Comparison of ENCODE assay signal across 12 cellular contexts in genomic region chr1:155966750-155967149, GRCh38. TPM values are rescaled to one million over a fixed set of nuclear protein-coding genes. Genes with fewer than 3 reads are reported as not detected.
A peak's percentile ranks its signal among the peaks of the same experiment; 100 is the strongest.
DNase-seq lines count a peak whose midpoint lies in the region; ATAC-seq and TF ChIP-seq lines count a peak whose summit lies in the region.
"Had no signal": no experiment of that assay in that cellular context is flagged by ENCODE, and none has a peak within 500 bp of the region (broad histone marks: within the 10 kb centered on the region; RNA-seq: fewer than 3 reads in every experiment).

No MANE protein-coding gene starts in this region.

- peak overlapping the region; percentile 45 to 66 for H3K4me3 Mint-ChIP-seq in effector memory CD8-positive, alpha-beta T cell
- H3K4me3 Mint-ChIP-seq in nephron: peak overlapping the region in 1 of 3 experiments; percentile 76

- H3K27ac Mint-ChIP-seq in effector memory CD8-positive, alpha-beta T cell: peak overlapping the region; percentile 85 to 87
- H3K27ac Mint-ChIP-seq in nephron: peak overlapping the region; percentile 91 to 95 (median 94)

- peaks cover 50% of the 10 kb centered on the region for H3K4me1 ChIP-seq in A673 (ENCODE audit: insufficient read depth, low read length, poor library complexity, severe bottlenecking)

- H3K4me3 ChIP-seq in A673 (ENCODE audit: low read depth, low read length, poor library complexity, severe bottlenecking): no peak overlapping the region

- TF ChIP-seq CTCF in A673 (conservative IDR thresholded peaks at IDR 0.05; ENCODE audit: low read depth, low read length) (no peak), nephron (IDR thresholded peaks at IDR 0.05; ENCODE audit: unreplicated experiment in 3 of 3) (no peak)

- no TSS peak for BruUV-seq in A673 (replicated peaks; lab: Mats Ljungman, UMichigan)

- no peaks in the 10 kb centered on the region for H3K27me3 Mint-ChIP-seq in effector memory CD8-positive, alpha-beta T cell
- H3K27me3 Mint-ChIP-seq in nephron (ENCODE audit: low read depth): no peaks in the 10 kb centered on the region

- H3K4me1 Mint-ChIP-seq in effector memory CD8-positive, alpha-beta T cell (ENCODE audit: low read depth in 2 of 2): peaks cover 60 to 62% of the 10 kb centered on the region in 2 donors
- peaks cover 60% of the 10 kb centered on the region for H3K4me1 Mint-ChIP-seq in nephron

- H3K9me3 ChIP-seq in A673 (ENCODE audit: low read depth, low read length, poor library complexity, severe bottlenecking): no peaks in the 10 kb centered on the region

- no peaks in the 10 kb centered on the region for H3K9me3 Mint-ChIP-seq in effector memory CD8-positive, alpha-beta T cell
- H3K9me3 Mint-ChIP-seq in nephron: no peaks in the 10 kb centered on the region

- no peaks in the 10 kb centered on the region for H3K27me3 ChIP-seq in A673 (replicated peaks; ENCODE audit: insufficient read depth, low read depth, low read length, poor library complexity)

- DNase-seq in A673 (ENCODE audit: low spot score) (no peak), HUDEP-2 (lab: John Stamatoyannopoulos, UW; ENCODE audit: unreplicated experiment in 76 of 76) (peak in 64 of 76 experiments; percentile 9 to 81 (median 57)), NCI-H1436 (lab: John Stamatoyannopoulos, UW) (no peak), NCI-H524 treated with DMSO at 0.1 percent for 48 hours (lab: John Stamatoyannopoulos, UW) (no peak), foreskin melanocyte (no peak)
- no peak for DNase-seq in effector memory CD8-positive, alpha-beta T cell
- DNase-seq: NCI-H1105 treated with DMSO at 0.1 percent for 48 hours had no signal

- peaks cover 77% of the 10 kb centered on the region for H3K36me3 Mint-ChIP-seq in effector memory CD8-positive, alpha-beta T cell (ENCODE audit: insufficient read depth)
- H3K36me3 Mint-ChIP-seq in nephron (ENCODE audit: low read depth): peaks cover 55% of the 10 kb centered on the region

- ATAC-seq in effector memory CD8-positive, alpha-beta T cell (replicated peaks): peak; percentile 55
- no peak for ATAC-seq in HG03439 (IDR thresholded peaks at IDR 0.05; ENCODE audit: unreplicated experiment)

- intact Hi-C loops in A673 (cut with micrococcal nuclease; ENCODE audit: unreplicated experiment): no loop called here

- peaks cover 80% of the 10 kb centered on the region for H3K36me3 ChIP-seq in A673 (ENCODE audit: insufficient read depth, low read length, poor library complexity, severe bottlenecking)

- CTCF ChIA-PET in A673 (lab: Charles Lee): no interaction called here

- H3K27ac ChIP-seq in A673 (ENCODE audit: low read depth, low read length, poor library complexity, severe bottlenecking): peak overlapping the region; percentile 70

- POLR2A ChIA-PET in A673 (lab: Charles Lee; ENCODE audit: low non-redundant PET): no interaction called here

RNA-seq across cellular contexts. Expression of gene ARHGEF2, which starts 11.6 kb away (rescaled TPM):
- 148 and 161 TPM in 2 replicates for total RNA-seq in A673 (2021)

RNA-seq across cellular contexts. Expression of gene RXFP4, which starts 25.3 kb away (rescaled TPM):
- total RNA-seq in A673 (2021): not detected in 2 replicates
- total RNA-seq: activated CD8-positive, alpha-beta memory T cell treated with anti-CD3 and anti-CD28 coated beads for 36 hours; dermis microvascular lymphatic vessel endothelial cell; sciatic nerve had no signal

RNA-seq across cellular contexts. Expression of gene KHDC4, which starts 32.5 kb away (rescaled TPM):
- 92.7 and 93.3 TPM in 2 replicates for total RNA-seq in A673 (2021)

RNA-seq across cellular contexts. Expression of gene SSR2, which starts 54.0 kb away (rescaled TPM):
- total RNA-seq in A673 (2021): 220 and 233 TPM in 2 replicates

RNA-seq across cellular contexts. Expression of gene RIT1, which starts 55.6 kb away (rescaled TPM):
- 27.5 and 29.6 TPM in 2 replicates for total RNA-seq in A673 (2021)

Comparison
In these comparisons a context has a peak if more than half of its experiments do, and no peak if none do; other contexts are left out.
1. DNase-seq: peak in HUDEP-2 (64 of 76); none in A673 (single experiment), effector memory CD8-positive, alpha-beta T cell (0 of 3), NCI-H1436 (single experiment), NCI-H524 treated with DMSO at 0.1 percent for 48 hours (single experiment) and foreskin melanocyte (single experiment).